In genomic region chr1:206784471-206784903, GRCh38 we compare ENCODE assay signal across 11 cellular contexts. TPM values are rescaled to one million over a fixed set of nuclear protein-coding genes. Genes with fewer than 3 reads are reported as not detected.
A peak's percentile ranks its signal among the peaks of the same experiment; 100 is the strongest.
DNase-seq lines count a peak whose midpoint lies in the region; ATAC-seq and TF ChIP-seq lines count a peak whose summit lies in the region.
"Had no signal": no experiment of that assay in that cellular context is flagged by ENCODE, and none has a peak within 500 bp of the region (broad histone marks: within the 10 kb centered on the region; RNA-seq: fewer than 3 reads in every experiment).

No MANE protein-coding gene starts in this region.

- no peaks in the 10 kb centered on the region for H3K36me3 Mint-ChIP-seq in CD8-positive, alpha-beta memory T cell

- H3K79me2 ChIP-seq in smooth muscle cell (ENCODE audit: low read depth): no peaks in the 10 kb centered on the region

- H3K4me1 ChIP-seq in CD8-positive, alpha-beta memory T cell (ENCODE audit: insufficient read depth, low read length): peaks cover 47% of the 10 kb centered on the region
- H3K4me1 ChIP-seq in effector memory CD4-positive, alpha-beta T cell (ENCODE audit: control insufficient read depth, insufficient read depth, low read length, poor library complexity, severe bottlenecking): peaks cover 15% of the 10 kb centered on the region
- no peaks in the 10 kb centered on the region for H3K4me1 ChIP-seq in smooth muscle cell (ENCODE audit: low read depth)

- no peak overlapping the region for H3K9ac ChIP-seq in smooth muscle cell (ENCODE audit: low read depth)

- no peak overlapping the region for H2AFZ ChIP-seq in smooth muscle cell (ENCODE audit: low read depth)

- H3K9me3 ChIP-seq in CD8-positive, alpha-beta memory T cell (ENCODE audit: low read length): no peaks in the 10 kb centered on the region
- H3K9me3 ChIP-seq in effector memory CD4-positive, alpha-beta T cell (ENCODE audit: control insufficient read depth, low read length): no peaks in the 10 kb centered on the region
- H3K9me3 ChIP-seq in smooth muscle cell (replicated peaks; ENCODE audit: low read depth): no peaks in the 10 kb centered on the region

- CTCF ChIA-PET in CD8-positive, alpha-beta memory T cell (lab: Charles Lee): interaction anchor here (1.0 to 2.2 kb wide), 3 partner anchors 10 to 50 kb away, joined by 3 to 7 read pairs (median 5); no protein-coding TSS in a partner anchor

- POLR2A ChIA-PET in CD8-positive, alpha-beta memory T cell (lab: Charles Lee): interaction anchor here (1.1 kb wide), 1 partner anchor 18 kb away, joined by 4 read pairs; no protein-coding TSS in a partner anchor

- peaks cover 61 to 66% (median 63%) of the 10 kb centered on the region in 3 donors for H3K4me1 Mint-ChIP-seq in CD8-positive, alpha-beta memory T cell

- H3K27me3 ChIP-seq in CD8-positive, alpha-beta memory T cell (ENCODE audit: insufficient read depth, low read length, poor library complexity, severe bottlenecking): no peaks in the 10 kb centered on the region
- H3K27me3 ChIP-seq in effector memory CD4-positive, alpha-beta T cell (replicated peaks; ENCODE audit: control insufficient read depth, insufficient read depth, low read length, poor library complexity, severe bottlenecking): no peaks in the 10 kb centered on the region
- no peaks in the 10 kb centered on the region for H3K27me3 ChIP-seq in smooth muscle cell (ENCODE audit: low read depth)

- no peaks in the 10 kb centered on the region for H3K27me3 Mint-ChIP-seq in CD8-positive, alpha-beta memory T cell

- ATAC-seq in HG02571 (IDR thresholded peaks at IDR 0.05; ENCODE audit: unreplicated experiment): peak; percentile 62

- H3K9me3 Mint-ChIP-seq in CD8-positive, alpha-beta memory T cell: no peaks in the 10 kb centered on the region

- H3K4me2 ChIP-seq in smooth muscle cell: no peak overlapping the region

- TF ChIP-seq CTCF in smooth muscle cell (IDR thresholded peaks at IDR 0.05; ENCODE audit: borderline replicate concordance, insufficient read depth, poor library complexity, severe bottlenecking): no peak

- H3K27ac Mint-ChIP-seq in CD8-positive, alpha-beta memory T cell: peak overlapping the region; percentile 38 to 97 (median 90)

- H3K36me3 ChIP-seq in CD8-positive, alpha-beta memory T cell (ENCODE audit: insufficient read depth, low read length): no peaks in the 10 kb centered on the region
- no peaks in the 10 kb centered on the region for H3K36me3 ChIP-seq in effector memory CD4-positive, alpha-beta T cell (ENCODE audit: control insufficient read depth, insufficient read depth, low read length)
- H3K36me3 ChIP-seq in smooth muscle cell (ENCODE audit: low read depth): no peaks in the 10 kb centered on the region

- peak overlapping the region; percentile 1 to 79 (median 64) for H3K4me3 Mint-ChIP-seq in CD8-positive, alpha-beta memory T cell

- no peaks in the 10 kb centered on the region for H3F3A ChIP-seq in smooth muscle cell (ENCODE audit: low read depth)

- 93% methylated on average over 17 of the region's 17 CpGs for WGBS in smooth muscle cell (ENCODE audit: low lambda C conversion rate)

- H3K27ac ChIP-seq in CD8-positive, alpha-beta memory T cell (ENCODE audit: low read depth, low read length): no peak overlapping the region
- H3K27ac ChIP-seq in effector memory CD4-positive, alpha-beta T cell (ENCODE audit: insufficient read depth, low read length, poor library complexity, severe bottlenecking): peak overlapping the region; percentile 12
- H3K27ac ChIP-seq in smooth muscle cell (ENCODE audit: low read depth): no peak overlapping the region

- peak; percentile 31 to 80 (median 33) for DNase-seq in CD8-positive, alpha-beta memory T cell
- DNase-seq in T-helper 2 cell: peak in 4 of 5 experiments; percentile 33 to 99 (median 68)
- peak; percentile 22 to 46 (median 36) for DNase-seq in effector memory CD4-positive, alpha-beta T cell
- DNase-seq in globus pallidus (ENCODE audit: low spot score): no peak
- no peak for DNase-seq in smooth muscle cell (lab: John Stamatoyannopoulos, UW; ENCODE audit: unreplicated experiment)
- DNase-seq in NCI-H2029 treated with DMSO at 0.1 percent for 48 hours (lab: John Stamatoyannopoulos, UW): no peak
- no peak for DNase-seq in retina

- H3K4me3 ChIP-seq in CD8-positive, alpha-beta memory T cell (ENCODE audit: low read length): no peak overlapping the region
- peak overlapping the region; percentile 16 for H3K4me3 ChIP-seq in effector memory CD4-positive, alpha-beta T cell (ENCODE audit: insufficient read depth, low read depth, low read length, poor library complexity, severe bottlenecking)
- H3K4me3 ChIP-seq in smooth muscle cell: no peak overlapping the region

- H4K20me1 ChIP-seq in smooth muscle cell (ENCODE audit: low read depth): no peaks in the 10 kb centered on the region

RNA-seq across cellular contexts. Expression of gene IL10, which starts 12.2 kb away (rescaled TPM):
- 1 to 10 TPM; 7.6 TPM for total RNA-seq in CD8-positive, alpha-beta memory T cell
- polyA plus RNA-seq in CD8-positive, alpha-beta memory T cell: 0.33 TPM
- 0.36 and 2.2 TPM in 2 replicates for total RNA-seq in smooth muscle cell
- polyA plus RNA-seq in smooth muscle cell: 1.2 and 2.8 TPM in 2 replicates
- total RNA-seq: lung microvascular endothelial cell had no signal
- polyA plus RNA-seq: BJ had no signal

RNA-seq across cellular contexts. Expression of gene IL19, which starts 13.9 kb away (rescaled TPM):
- total RNA-seq in CD8-positive, alpha-beta memory T cell: not detected
- not detected for polyA plus RNA-seq in CD8-positive, alpha-beta memory T cell
- total RNA-seq in smooth muscle cell: not detected in 2 replicates
- 0.35 and 0.52 TPM in 2 replicates for polyA plus RNA-seq in smooth muscle cell
- total RNA-seq: lung microvascular endothelial cell; T-helper 2 cell treated with Interferon-gamma antibody and Interleukin-4, amounts not matched to agents 100 ng/mL and 5 ng/mL, for 36 hours had no signal
- polyA plus RNA-seq: BJ had no signal

Comparison
In these comparisons a context has a peak if more than half of its experiments do, and no peak if none do; other contexts are left out.
1. DNase-seq: peak in CD8-positive, alpha-beta memory T cell (5 of 5), T-helper 2 cell (4 of 5) and effector memory CD4-positive, alpha-beta T cell (3 of 3); none in globus pallidus (single experiment), smooth muscle cell (single experiment), NCI-H2029 treated with DMSO at 0.1 percent for 48 hours (single experiment) and retina (single experiment).